19 cellular contexts compared by ENCODE assay signal in the genomic region with DNA sequence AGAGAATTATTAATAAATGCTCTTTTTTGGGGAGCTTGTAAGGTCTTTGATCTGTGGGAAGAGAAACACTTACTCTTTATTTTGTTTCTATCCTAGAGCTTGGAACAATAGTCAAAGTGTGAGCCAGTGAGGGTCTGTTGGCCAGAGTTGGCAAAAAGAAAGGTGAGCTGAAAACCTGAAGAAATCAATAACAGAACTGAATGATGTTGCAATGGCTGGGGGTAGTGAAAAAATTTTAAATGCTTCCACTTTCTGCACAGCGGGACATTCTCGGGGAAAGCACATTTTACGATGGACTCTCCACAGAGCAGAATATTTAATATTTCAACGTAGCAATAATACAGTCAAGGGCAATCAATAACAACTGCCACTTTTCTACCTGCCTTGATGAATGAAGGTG.
"Had no signal": no experiment of that assay in that cellular context is flagged by ENCODE, and none has a peak within 500 bp of the region (broad histone marks: within the 10 kb centered on the region; RNA-seq: fewer than 3 reads in every experiment).

No MANE protein-coding gene starts in this region.

- H3K9ac ChIP-seq: neural progenitor cell, parathyroid adenoma had no signal

- H3K27me3 ChIP-seq: dorsolateral prefrontal cortex, gastrocnemius medialis, neural progenitor cell, testis, tibial artery, uterus had no signal

- ATAC-seq: gastrocnemius medialis; naive thymus-derived CD4-positive, alpha-beta T cell; sciatic nerve; stimulated activated effector memory CD8-positive, alpha-beta T cell treated with anti-CD3 and anti-CD28 coated beads, Interleukin-12 subunit alpha, Interleukin-12 subunit beta, amount 100 ng/mL, for 72 hours; stimulated activated naive CD8-positive, alpha-beta T cell treated with anti-CD3 and anti-CD28 coated beads, Interleukin-15, Interleukin-2, amounts not matched to agents 100 U/mL and 50 U/mL, for 24 hours had no signal

- H3K27ac ChIP-seq: dorsolateral prefrontal cortex, gastrocnemius medialis, neural progenitor cell, parathyroid adenoma, testis, tibial artery, uterus had no signal

- H3K4me3 ChIP-seq: dorsolateral prefrontal cortex, gastrocnemius medialis, neural progenitor cell, testis, tibial artery, uterus had no signal

- H3K79me2 ChIP-seq: parathyroid adenoma had no signal

- H3K9me3 ChIP-seq: gastrocnemius medialis, testis, tibial artery, uterus had no signal

- FAIRE-seq: colon had no signal

- H2AFZ ChIP-seq: neural progenitor cell, parathyroid adenoma had no signal

- H3K36me3 ChIP-seq: gastrocnemius medialis, neural progenitor cell, tibial artery, uterus had no signal

- H3K4me1 ChIP-seq: gastrocnemius medialis, parathyroid adenoma, testis, tibial artery, uterus had no signal

- H3K4me2 ChIP-seq: neural progenitor cell had no signal

- DNase-seq: dorsolateral prefrontal cortex; effector CD4-positive, alpha-beta T cell; foreskin fibroblast; gastrocnemius medialis; mesendoderm; midbrain; naive thymus-derived CD4-positive, alpha-beta T cell; stimulated activated CD4-positive, alpha-beta T cell treated with anti-CD3 and anti-CD28 coated beads, Interleukin-2, amount 100 ng/mL, for 24 hours; stimulated activated CD4-positive, alpha-beta T cell treated with anti-CD3 and anti-CD28 coated beads, Interleukin-4, amount 100 ng/mL, for 24 hours; stimulated activated naive CD8-positive, alpha-beta T cell treated with anti-CD3 and anti-CD28 coated beads, Interleukin-15, Interleukin-2, amounts not matched to agents 100 U/mL and 50 U/mL, for 24 hours; substantia nigra; testis; tibial artery; uterus had no signal
